16 cellular contexts compared by ENCODE assay signal in genomic region chr4:47535567-47536147, GRCh38. TPM values are rescaled to one million over a fixed set of nuclear protein-coding genes. Genes with fewer than 3 reads are reported as not detected.
DNase-seq lines count a peak whose midpoint lies in the region; ATAC-seq, FAIRE-seq and TF ChIP-seq lines count a peak whose summit lies in the region.
"Had no signal": no experiment of that assay in that cellular context is flagged by ENCODE, and none has a peak within 500 bp of the region (broad histone marks: within the 10 kb centered on the region; RNA-seq: fewer than 3 reads in every experiment).

No MANE protein-coding gene starts in this region.

- POLR2A ChIA-PET in IMR-90 (lab: Charles Lee; ENCODE audit: unreplicated experiment) = no interaction called here
- POLR2A ChIA-PET in CD4-positive, alpha-beta memory T cell (lab: Charles Lee; ENCODE audit: partially characterized antibody) = no interaction called here

- BruUV-seq in IMR-90 (replicated peaks; lab: Mats Ljungman, UMichigan) = no TSS peak

- in situ Hi-C loops in IMR-90 (cut with MboI; ENCODE audit: low sequenced_read_pairs) = no loop called here

- H3K9me3 ChIP-seq in IMR-90 (ENCODE audit: control insufficient read depth, insufficient read depth, low read length) = no peaks in the 10 kb centered on the region
- H3K9me3 ChIP-seq in astrocyte (ENCODE audit: insufficient read depth, low read depth, low read length) = no peaks in the 10 kb centered on the region
- H3K9me3 ChIP-seq in CD4-positive, alpha-beta memory T cell (ENCODE audit: control insufficient read depth in 1 of 2, low read length in 2 of 2) = no peaks in the 10 kb centered on the region
- H3K9me3 ChIP-seq: HAP-1 had no signal

- H3K27me3 ChIP-seq in IMR-90 (ENCODE audit: control insufficient read depth, insufficient read depth, low read length) (no peaks in the 10 kb centered on the region), astrocyte (ENCODE audit: insufficient read depth, low read length) (no peaks in the 10 kb centered on the region)
- H3K27me3 ChIP-seq in CD4-positive, alpha-beta memory T cell (ENCODE audit: insufficient read depth, low read length) = no peaks in the 10 kb centered on the region

- H3K4me2 ChIP-seq in IMR-90 (ENCODE audit: low read depth, low read length) (no peak overlapping the region), astrocyte (ENCODE audit: low read length) (no peak overlapping the region)

- no peak overlapping the region for H3K56ac ChIP-seq in IMR-90 (ENCODE audit: extremely low read depth, insufficient read depth, low read length)

- no peak overlapping the region for H3K18ac ChIP-seq in IMR-90 (ENCODE audit: low read depth, low read length)

- ATAC-seq in natural killer cell (no peak), IMR-90 (ENCODE audit: low read depth) (no peak)
- no peak for ATAC-seq in natural killer cell treated with Interleukin-12 subunit alpha and Interleukin-12 subunit beta and Interleukin-15 and Interleukin-18, amount 100 ng/mL, for 72 hours

- no peak for TF ChIP-seq CTCF in natural killer cell (IDR thresholded peaks at IDR 0.05)
- no peak for TF ChIP-seq CTCF in IMR-90 (conservative IDR thresholded peaks at IDR 0.05; ENCODE audit: low read depth, low read length)
- no peak for TF ChIP-seq CTCF in astrocyte (IDR thresholded peaks at IDR 0.05; ENCODE audit: insufficient read depth, low read depth, low read length)

- no peak overlapping the region for H2BK15ac ChIP-seq in IMR-90 (ENCODE audit: low read depth, low read length)

- H4K91ac ChIP-seq in IMR-90 (ENCODE audit: insufficient read depth, low read depth, low read length) = no peak overlapping the region

- peaks cover 5% of the 10 kb centered on the region for H3K36me3 ChIP-seq in IMR-90 (ENCODE audit: control insufficient read depth, insufficient read depth, low read length)
- H3K36me3 ChIP-seq in astrocyte (ENCODE audit: insufficient read depth, low read length) = peaks cover 31% of the 10 kb centered on the region
- H3K36me3 ChIP-seq in CD4-positive, alpha-beta memory T cell (ENCODE audit: insufficient read depth, low read length) = no peaks in the 10 kb centered on the region

- H2AK9ac ChIP-seq in IMR-90 (replicated peaks; ENCODE audit: low read depth, low read length, poor library complexity) = no peak overlapping the region

- H2AFZ ChIP-seq in IMR-90 (replicated peaks; ENCODE audit: low read length, poor library complexity) (no peak overlapping the region), astrocyte (ENCODE audit: low read depth, low read length) (no peak overlapping the region)
- H2AFZ ChIP-seq: GM23248 had no signal

- peaks cover 0 to 2% of the 10 kb centered on the region in 2 donors for H3K9me3 Mint-ChIP-seq in natural killer cell
- no peaks in the 10 kb centered on the region for H3K9me3 Mint-ChIP-seq in natural killer cell treated with Interleukin-12 subunit alpha and Interleukin-12 subunit beta and Interleukin-15 and Interleukin-18, amount 100 ng/mL, for 72 hours
- peaks cover 4% of the 10 kb centered on the region for H3K9me3 Mint-ChIP-seq in astrocyte (ENCODE audit: unreplicated experiment)
- peaks cover 0 to 4% (median 0%) of the 10 kb centered on the region in 8 donors for H3K9me3 Mint-ChIP-seq in CD4-positive, alpha-beta memory T cell

- CTCF ChIA-PET in IMR-90 (lab: Yijun Ruan, JAX) = no interaction called here
- CTCF ChIA-PET in CD4-positive, alpha-beta memory T cell (lab: Charles Lee; ENCODE audit: partially characterized antibody) = interaction anchor here (1.5 kb wide), 1 partner anchor 28 kb away, joined by 3 read pairs; no protein-coding TSS in a partner anchor

- H3K23ac ChIP-seq in IMR-90 (ENCODE audit: low read depth, low read length) = no peak overlapping the region

- no CpG with 5 or more reads among the region's 5 CpGs for WGBS in IMR-90 (ENCODE audit: extremely low coverage in 2 of 2, insufficient read length in 1 of 2), 2 experiments

- H3K4me1 ChIP-seq in IMR-90 (ENCODE audit: control insufficient read depth, insufficient read depth, low read length) (peaks cover 13% of the 10 kb centered on the region), astrocyte (ENCODE audit: insufficient read depth, low read length) (peaks cover 34% of the 10 kb centered on the region)
- H3K4me1 ChIP-seq in CD4-positive, alpha-beta memory T cell (ENCODE audit: insufficient read depth, low read length) = peaks cover 37% of the 10 kb centered on the region

- dilution Hi-C loops in IMR-90 (cut with HindIII; ENCODE audit: low sequenced_read_pairs, unreplicated experiment) = no loop called here

- H3K27me3 Mint-ChIP-seq in natural killer cell (ENCODE audit: low read depth in 2 of 2) = no peaks in the 10 kb centered on the region
- H3K27me3 Mint-ChIP-seq in natural killer cell treated with Interleukin-12 subunit alpha and Interleukin-12 subunit beta and Interleukin-15 and Interleukin-18, amount 100 ng/mL, for 72 hours = no peaks in the 10 kb centered on the region
- no peaks in the 10 kb centered on the region for H3K27me3 Mint-ChIP-seq in astrocyte (ENCODE audit: low read depth, unreplicated experiment)
- H3K27me3 Mint-ChIP-seq in CD4-positive, alpha-beta memory T cell = no peaks in the 10 kb centered on the region
- H3K27me3 Mint-ChIP-seq: B cell; CD4-positive, CD25-positive, alpha-beta regulatory T cell had no signal

- H2AK5ac ChIP-seq in IMR-90 (ENCODE audit: low read depth, low read length) = peak overlapping the region; percentile 16; the same call in 1 of the 2 replicates

- H2BK5ac ChIP-seq in IMR-90 (ENCODE audit: low read depth, low read length, poor library complexity, severe bottlenecking) = no peak overlapping the region

- no peak for DNase-seq in natural killer cell
- no peak for DNase-seq in natural killer cell treated with Interleukin-12 subunit alpha and Interleukin-12 subunit beta and Interleukin-15 and Interleukin-18, amount 100 ng/mL, for 72 hours (ENCODE audit: low spot score)
- DNase-seq in IMR-90 = no peak
- no peak for DNase-seq in astrocyte (ENCODE audit: low read depth)
- no peak for DNase-seq in GM19238 (ENCODE audit: insufficient read length, low spot score)
- no peak for DNase-seq in NCI-H1930 (lab: John Stamatoyannopoulos, UW)
- no peak for DNase-seq in CD4-positive, alpha-beta memory T cell
- DNase-seq: C1 segment of cervical spinal cord; CD4-positive, CD25-positive, alpha-beta regulatory T cell; DMS153; DMS79; GF-D8; GM23248 had no signal

- H3K36me3 Mint-ChIP-seq in natural killer cell (peaks cover 12% of the 10 kb centered on the region), astrocyte (ENCODE audit: low read depth, unreplicated experiment) (peaks cover 25% of the 10 kb centered on the region)
- H3K36me3 Mint-ChIP-seq in natural killer cell treated with Interleukin-12 subunit alpha and Interleukin-12 subunit beta and Interleukin-15 and Interleukin-18, amount 100 ng/mL, for 72 hours = peaks cover 9% of the 10 kb centered on the region
- peaks cover 3 to 11% of the 10 kb centered on the region in 2 donors for H3K36me3 Mint-ChIP-seq in CD4-positive, alpha-beta memory T cell

- peaks cover 12% of the 10 kb centered on the region for H3K79me2 ChIP-seq in astrocyte (ENCODE audit: insufficient read depth, low read length)

- intact Hi-C loops in natural killer cell (cut with micrococcal nuclease) = no loop called here
- intact Hi-C loops in IMR-90 (cut with micrococcal nuclease) = no loop called here
- intact Hi-C loops in CD4-positive, alpha-beta memory T cell (cut with micrococcal nuclease) = no loop called here

- peak overlapping the region; percentile 79 for H3K4me3 Mint-ChIP-seq in natural killer cell
- no peak overlapping the region for H3K4me3 Mint-ChIP-seq in natural killer cell treated with Interleukin-12 subunit alpha and Interleukin-12 subunit beta and Interleukin-15 and Interleukin-18, amount 100 ng/mL, for 72 hours
- no peak overlapping the region for H3K4me3 Mint-ChIP-seq in astrocyte (ENCODE audit: unreplicated experiment)
- H3K4me3 Mint-ChIP-seq in CD4-positive, alpha-beta memory T cell = no peak overlapping the region
- H3K4me3 Mint-ChIP-seq: B cell; CD4-positive, CD25-positive, alpha-beta regulatory T cell had no signal

- H3K27ac ChIP-seq in IMR-90 (ENCODE audit: insufficient read depth, low read length) = no peak overlapping the region
- H3K27ac ChIP-seq in astrocyte (ENCODE audit: low read depth, low read length) = no peak overlapping the region
- H3K27ac ChIP-seq in CD4-positive, alpha-beta memory T cell (ENCODE audit: low read depth, low read length) = no peak overlapping the region
- H3K27ac ChIP-seq: GM23248 had no signal

- H3K9me1 ChIP-seq in IMR-90 (ENCODE audit: insufficient read depth, low read length) = peaks cover 8% of the 10 kb centered on the region; the same call in 1 of the 2 replicates

- no peak for FAIRE-seq in astrocyte (lab: Jason Lieb, UNC)

- H3K14ac ChIP-seq in IMR-90 (replicated peaks; ENCODE audit: low read depth, low read length) = no peak overlapping the region

- H3K4ac ChIP-seq in IMR-90 (ENCODE audit: low read depth, low read length) = no peak overlapping the region

- H2BK120ac ChIP-seq in IMR-90 (ENCODE audit: low read depth, low read length) = no peak overlapping the region

- H3K4me1 Mint-ChIP-seq in natural killer cell (peaks cover 64 to 68% of the 10 kb centered on the region in 2 donors), astrocyte (ENCODE audit: low read depth, unreplicated experiment) (peaks cover 49% of the 10 kb centered on the region)
- peaks cover 52 to 59% of the 10 kb centered on the region in 2 donors for H3K4me1 Mint-ChIP-seq in natural killer cell treated with Interleukin-12 subunit alpha and Interleukin-12 subunit beta and Interleukin-15 and Interleukin-18, amount 100 ng/mL, for 72 hours (ENCODE audit: low read depth in 2 of 2)
- peaks cover 33 to 42% (median 38%) of the 10 kb centered on the region in 4 donors for H3K4me1 Mint-ChIP-seq in CD4-positive, alpha-beta memory T cell

- no peak overlapping the region for H2BK20ac ChIP-seq in IMR-90 (ENCODE audit: low read depth, low read length)

- peaks cover 15 to 31% of the 10 kb centered on the region in 2 experiments for H3K79me1 ChIP-seq in IMR-90 (ENCODE audit: low read depth in 1 of 2, low read length in 2 of 2)

- no peaks in the 10 kb centered on the region for H4K20me1 ChIP-seq in IMR-90 (ENCODE audit: insufficient read depth, low read length)
- H4K20me1 ChIP-seq in astrocyte (ENCODE audit: insufficient read depth, low read length) = no peaks in the 10 kb centered on the region

- H4K8ac ChIP-seq in IMR-90 (ENCODE audit: low read depth in 2 of 2, low read length in 2 of 2) = no peak overlapping the region

- TF ChIP-seq RAD21 in IMR-90 (IDR thresholded peaks at IDR 0.05; ENCODE audit: low read length) = no peak

- H3K9ac ChIP-seq in IMR-90 (ENCODE audit: low read depth, low read length) (no peak overlapping the region), astrocyte (ENCODE audit: low read length) (no peak overlapping the region)
- H3K9ac ChIP-seq: GM23248 had no signal

- TF ChIP-seq POLR2A in IMR-90 (IDR thresholded peaks at IDR 0.05; ENCODE audit: low read depth, low read length) = no peak

- H3K4me3 ChIP-seq in IMR-90 (ENCODE audit: insufficient read depth, low read depth, low read length) (no peak overlapping the region), astrocyte (ENCODE audit: insufficient read depth, low read depth, low read length) (no peak overlapping the region)
- no peak overlapping the region for H3K4me3 ChIP-seq in CD4-positive, alpha-beta memory T cell (ENCODE audit: low read length in 2 of 2)
- H3K4me3 ChIP-seq: GM23248, HAP-1 had no signal

- H3K27ac Mint-ChIP-seq in natural killer cell (peak overlapping the region; percentile 54 to 82), astrocyte (ENCODE audit: unreplicated experiment) (peak overlapping the region; percentile 10)
- peak overlapping the region in 1 of 2 donors; percentile 91 for H3K27ac Mint-ChIP-seq in natural killer cell treated with Interleukin-12 subunit alpha and Interleukin-12 subunit beta and Interleukin-15 and Interleukin-18, amount 100 ng/mL, for 72 hours
- peak overlapping the region in 1 of 7 donors; percentile 24 for H3K27ac Mint-ChIP-seq in CD4-positive, alpha-beta memory T cell
- H3K27ac Mint-ChIP-seq: B cell; CD4-positive, CD25-positive, alpha-beta regulatory T cell had no signal

- H4K5ac ChIP-seq in IMR-90 (ENCODE audit: low read depth, low read length) = no peak overlapping the region

RNA-seq across cellular contexts. Expression of gene ATP10D, which starts 50.6 kb away (rescaled TPM):
- 10 to 100 TPM; 19.8 to 79.3 (median 28.0) TPM for total RNA-seq in natural killer cell
- total RNA-seq in natural killer cell treated with Interleukin-12 subunit alpha and Interleukin-12 subunit beta and Interleukin-15 and Interleukin-18, amount 100 ng/mL, for 72 hours = 10 to 100 TPM in 1 of 2 donors, 1 to 10 TPM in 1; 9.9 to 36.7 TPM
- 90.3 and 135 TPM in 2 replicates for total RNA-seq in IMR-90 (2012; rRNA removed)
- 26.1 and 28.9 TPM in 2 replicates for polyA plus RNA-seq in IMR-90 (2012; rRNA removed)
- 15.2 and 42.0 TPM in 2 replicates for polyA plus RNA-seq in IMR-90 (2012; cell fraction: cytosol; rRNA removed)
- 19.7 and 67.8 TPM in 2 replicates for polyA plus RNA-seq in IMR-90 (2012; cell fraction: nucleus; rRNA removed; ENCODE audit: low replicate concordance)
- total RNA-seq in astrocyte = 69.6 and 75.8 TPM in 2 replicates
- total RNA-seq in CD4-positive, alpha-beta memory T cell = 1 to 10 TPM; 3.1 to 4.2 TPM
- 1 to 10 TPM; 2.0 to 2.7 TPM for polyA plus RNA-seq in CD4-positive, alpha-beta memory T cell
- total RNA-seq: HT-29 had no signal
